Comparison of ENCODE assay signal across 7 cellular contexts in genomic region chr1:166544561-166544960, GRCh38.
"Had no signal": no experiment of that assay in that cellular context is flagged by ENCODE, and none has a peak within 500 bp of the region (broad histone marks: within the 10 kb centered on the region; RNA-seq: fewer than 3 reads in every experiment).

No MANE protein-coding gene starts in this region.

- ATAC-seq: HCT116 had no signal

- H3K4me3 ChIP-seq: HAP-1 had no signal

- H3K4me1 ChIP-seq: HAP-1 had no signal

- H3K9me3 ChIP-seq: HAP-1 had no signal

- H3K27ac Mint-ChIP-seq: HFFc6 had no signal

- H3K4me3 Mint-ChIP-seq: HFFc6 had no signal

- H3K36me3 ChIP-seq: HAP-1 had no signal

- DNase-seq: GOT3, H7, HFFc6, IMR-90, KBM-7 had no signal
